ENCODE assay signal across 17 cellular contexts in the genomic region with DNA sequence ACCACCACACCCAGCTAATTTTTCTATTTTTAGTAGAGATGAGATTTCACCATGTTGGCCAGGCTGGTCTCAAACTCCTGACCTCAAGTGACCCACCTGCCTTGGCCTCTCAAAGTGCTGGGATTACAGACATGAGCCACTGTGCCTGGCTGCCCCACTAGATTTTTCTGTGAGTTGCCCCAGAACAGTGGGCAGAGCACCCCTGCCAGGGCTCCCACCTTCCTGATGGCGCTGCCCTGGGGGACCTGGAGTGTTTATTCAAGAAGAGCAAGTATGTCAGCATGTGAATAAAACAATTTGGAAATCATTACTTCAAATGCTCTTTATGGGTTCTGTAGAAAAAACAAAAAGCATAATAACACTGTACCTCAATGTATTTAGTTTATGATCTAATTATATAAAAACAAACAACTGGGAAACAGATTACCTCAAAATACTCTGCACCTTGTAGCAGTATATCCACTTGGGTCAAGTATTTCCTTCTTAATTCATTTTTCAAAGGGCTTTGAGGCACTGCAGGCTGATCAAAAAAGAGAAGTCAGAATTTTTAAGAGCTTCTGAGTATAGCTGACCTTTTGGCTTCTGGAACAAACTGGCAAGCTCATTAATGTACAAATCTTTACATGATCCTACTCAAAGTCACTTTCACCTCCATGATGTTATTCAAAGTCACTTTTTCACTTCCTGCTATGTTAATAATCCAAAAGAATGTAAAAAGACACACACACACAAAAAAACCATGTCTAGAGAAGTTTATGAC.
"Had no signal": no experiment of that assay in that cellular context is flagged by ENCODE, and none has a peak within 500 bp of the region (broad histone marks: within the 10 kb centered on the region; RNA-seq: fewer than 3 reads in every experiment).

No MANE protein-coding gene starts in this region.

- H3K4me1 ChIP-seq: gastrocnemius medialis, heart left ventricle, right lobe of liver had no signal

- H3K27ac ChIP-seq: gastrocnemius medialis, heart left ventricle, right lobe of liver, SK-N-MC had no signal

- H3K4me1 Mint-ChIP-seq: immature natural killer cell had no signal

- DNase-seq: activated CD4-positive, alpha-beta T cell treated with anti-CD3 and anti-CD28 coated beads for 4 hours; activated gamma-delta T cell treated with Interleukin-2 at 50 U/mL for 16 hours; activated naive CD8-positive, alpha-beta T cell treated with anti-CD3 and anti-CD28 coated beads for 36 hours; amniotic stem cell; erythroblast; gastrocnemius medialis; heart left ventricle; immature natural killer cell; kidney glomerular epithelial cell; left ventricle myocardium superior; right lobe of liver; small intestine; stimulated activated CD4-positive, alpha-beta T cell treated with anti-CD3 and anti-CD28 coated beads, Interleukin-4, amount 100 ng/mL, for 24 hours had no signal

- H3K36me3 Mint-ChIP-seq: immature natural killer cell had no signal

- H3K36me3 ChIP-seq: gastrocnemius medialis, right lobe of liver had no signal

- FAIRE-seq: colon, small intestine had no signal

- H3K4me3 ChIP-seq: gastrocnemius medialis, heart left ventricle, right lobe of liver, SK-N-MC had no signal

- H3K27ac Mint-ChIP-seq: activated naive CD8-positive, alpha-beta T cell treated with anti-CD3 and anti-CD28 coated beads for 36 hours; stimulated activated effector memory CD8-positive, alpha-beta T cell treated with anti-CD3 and anti-CD28 coated beads, Interleukin-12 subunit alpha, Interleukin-12 subunit beta, amount 100 ng/mL, for 72 hours; WTC11 had no signal

- H3K9me3 Mint-ChIP-seq: activated naive CD8-positive, alpha-beta T cell treated with anti-CD3 and anti-CD28 coated beads for 36 hours; immature natural killer cell; stimulated activated effector memory CD8-positive, alpha-beta T cell treated with anti-CD3 and anti-CD28 coated beads, Interleukin-12 subunit alpha, Interleukin-12 subunit beta, amount 100 ng/mL, for 72 hours; WTC11 had no signal

- H3K4me3 Mint-ChIP-seq: activated naive CD8-positive, alpha-beta T cell treated with anti-CD3 and anti-CD28 coated beads for 36 hours; immature natural killer cell; stimulated activated effector memory CD8-positive, alpha-beta T cell treated with anti-CD3 and anti-CD28 coated beads, Interleukin-12 subunit alpha, Interleukin-12 subunit beta, amount 100 ng/mL, for 72 hours; WTC11 had no signal

- H3K27me3 ChIP-seq: gastrocnemius medialis, heart left ventricle, right lobe of liver had no signal

- H3K9me3 ChIP-seq: gastrocnemius medialis, heart left ventricle, right lobe of liver had no signal

- ATAC-seq: gastrocnemius medialis; left ventricle myocardium superior; stimulated activated effector memory CD8-positive, alpha-beta T cell treated with anti-CD3 and anti-CD28 coated beads, Interleukin-12 subunit alpha, Interleukin-12 subunit beta, amount 100 ng/mL, for 72 hours; WTC11 had no signal
